ENCODE assay signal across 8 cellular contexts in the genomic region with DNA sequence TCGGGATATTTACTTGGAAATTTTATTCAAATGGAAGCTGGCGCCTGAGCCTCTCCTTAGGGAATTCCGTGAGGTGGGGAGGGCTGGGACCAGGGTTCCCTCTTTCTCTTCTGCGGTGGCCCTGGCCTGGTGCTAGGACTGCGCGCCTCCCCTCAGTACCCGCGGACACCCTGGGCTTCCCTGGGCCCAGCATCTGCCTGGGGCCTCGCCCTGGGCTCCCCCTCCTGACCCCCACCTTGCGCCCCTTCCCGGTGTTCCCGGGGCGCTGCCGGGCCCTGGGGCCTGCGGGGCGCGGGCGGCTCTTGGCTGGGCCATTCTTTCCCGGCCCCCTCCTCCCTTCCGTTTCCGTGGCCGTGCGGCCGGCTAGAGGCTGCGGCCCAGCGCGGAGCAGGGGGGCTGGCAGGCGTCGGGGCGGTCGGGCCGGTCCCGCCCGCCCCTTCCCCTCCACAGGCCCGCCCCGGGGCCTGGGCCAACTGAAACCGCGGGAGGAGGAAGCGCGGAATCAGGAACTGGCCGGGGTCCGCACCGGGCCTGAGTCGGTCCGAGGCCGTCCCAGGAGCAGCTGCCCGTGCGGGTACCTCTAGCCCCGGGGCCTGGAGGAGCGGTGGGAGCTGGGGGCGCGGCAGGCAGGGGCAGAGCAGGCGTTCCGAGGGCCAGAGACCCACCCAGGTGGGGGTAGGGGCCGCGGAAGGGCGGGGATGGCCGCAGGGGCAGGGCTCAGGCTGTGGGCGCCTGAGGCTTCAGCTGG. TPM values are rescaled to one million over a fixed set of nuclear protein-coding genes. Genes with fewer than 3 reads are reported as not detected.
DNase-seq lines count a peak whose midpoint lies in the region; ATAC-seq and TF ChIP-seq lines count a peak whose summit lies in the region.

TSS of gene FES (plus strand) at position 534 of the 748 bp plus-strand sequence. CDS start 542 bp downstream, outside the sequence.

- intact Hi-C loops in activated CD8-positive, alpha-beta T cell treated with anti-CD3 and anti-CD28 coated beads for 36 hours (cut with micrococcal nuclease) = no loop called here
- intact Hi-C loops in right cardiac atrium (cut with DNase I) = loop anchor here in 1 of 4 donors (2.0 to 10.0 kb wide), 2 partner anchors 169 to 233 kb away; partner anchors contain the start of gene BLM
- intact Hi-C loops in mammary epithelial cell (cut with micrococcal nuclease) = no loop called here

- peak within 1 kb of the TSS; percentile 52 for H3K4me3 Mint-ChIP-seq in activated CD8-positive, alpha-beta T cell treated with anti-CD3 and anti-CD28 coated beads, Interleukin-2, amount 10 ng/mL, durations not matched to agents 7 days and 5 days
- no peak within 1 kb of the TSS for H3K4me3 Mint-ChIP-seq in activated CD8-positive, alpha-beta T cell treated with anti-CD3 and anti-CD28 coated beads for 36 hours
- H3K4me3 Mint-ChIP-seq in activated naive CD8-positive, alpha-beta T cell treated with anti-CD3 and anti-CD28 coated beads, Interleukin-2, amount 50 U/mL, for 24 hours = peak within 1 kb of the TSS; percentile 49

- no peak for ATAC-seq in activated CD8-positive, alpha-beta T cell treated with anti-CD3 and anti-CD28 coated beads, Interleukin-2, amount 10 ng/mL, durations not matched to agents 7 days and 5 days
- no peak for ATAC-seq in activated CD8-positive, alpha-beta T cell treated with anti-CD3 and anti-CD28 coated beads for 36 hours
- peak; percentile 2 for ATAC-seq in activated naive CD8-positive, alpha-beta T cell treated with anti-CD3 and anti-CD28 coated beads, Interleukin-2, amount 50 U/mL, for 24 hours
- ATAC-seq in right cardiac atrium = peak; percentile 82 to 85

- H3K79me2 ChIP-seq in mammary epithelial cell (ENCODE audit: insufficient read depth, low read length) = no peaks in the 10 kb centered on the region

- DNase-seq in activated CD8-positive, alpha-beta T cell treated with anti-CD3 and anti-CD28 coated beads, Interleukin-2, amount 10 ng/mL, durations not matched to agents 7 days and 5 days = no peak
- DNase-seq in activated CD8-positive, alpha-beta T cell treated with anti-CD3 and anti-CD28 coated beads for 36 hours = no peak
- no peak for DNase-seq in activated naive CD8-positive, alpha-beta T cell treated with anti-CD3 and anti-CD28 coated beads, Interleukin-2, amount 50 U/mL, for 24 hours
- DNase-seq in right cardiac atrium = peak; percentile 82 to 94 (median 92)
- no peak for DNase-seq in retinal pigment epithelial cell (ENCODE audit: low read depth)
- DNase-seq in SIG-M5 treated with dmso at 0.1 percent for 504 hours (lab: John Stamatoyannopoulos, UW; ENCODE audit: unreplicated experiment) = no peak
- DNase-seq in cerebellar cortex (ENCODE audit: low spot score) = no peak
- DNase-seq in mammary epithelial cell = no peak

- dilution Hi-C loops in mammary epithelial cell (cut with HindIII; ENCODE audit: low sequenced_read_pairs) = no loop called here

- no peak within 1 kb of the TSS for H3K4me2 ChIP-seq in mammary epithelial cell (ENCODE audit: insufficient read depth, low read depth, low read length)

- no peak within 1 kb of the TSS for H3K9ac ChIP-seq in mammary epithelial cell (ENCODE audit: insufficient read depth, low read length)

- POLR2A ChIA-PET in activated CD8-positive, alpha-beta T cell treated with anti-CD3 and anti-CD28 coated beads, Interleukin-2, amount 10 ng/mL, durations not matched to agents 7 days and 5 days (lab: Charles Lee) = interaction anchor here (0.6 to 2.4 kb wide), 3 partner anchors 11 to 167 kb away, joined by 4 to 10 read pairs (median 7); partner anchors contain the start of gene BLM
- POLR2A ChIA-PET in activated CD8-positive, alpha-beta T cell treated with anti-CD3 and anti-CD28 coated beads for 36 hours (lab: Charles Lee) = interaction anchor here (1.0 to 1.5 kb wide), 3 partner anchors 48 to 121 kb away, joined by 3 to 5 read pairs (median 3); partner anchors contain the start of gene HDDC3

- peaks cover 32% of the 10 kb centered on the region for H3K36me3 Mint-ChIP-seq in activated CD8-positive, alpha-beta T cell treated with anti-CD3 and anti-CD28 coated beads, Interleukin-2, amount 10 ng/mL, durations not matched to agents 7 days and 5 days (ENCODE audit: low read depth)
- H3K36me3 Mint-ChIP-seq in activated CD8-positive, alpha-beta T cell treated with anti-CD3 and anti-CD28 coated beads for 36 hours (ENCODE audit: low read depth) = peaks cover 18% of the 10 kb centered on the region
- peaks cover 7% of the 10 kb centered on the region for H3K36me3 Mint-ChIP-seq in activated naive CD8-positive, alpha-beta T cell treated with anti-CD3 and anti-CD28 coated beads, Interleukin-2, amount 50 U/mL, for 24 hours (ENCODE audit: low read depth)

- WGBS in right cardiac atrium = 4% methylated on average over 59 of the region's 59 CpGs
- WGBS in mammary epithelial cell (ENCODE audit: low coverage, missing lambda C conversion rate) = 39% methylated on average over 20 of the region's 59 CpGs

- CTCF ChIA-PET in activated CD8-positive, alpha-beta T cell treated with anti-CD3 and anti-CD28 coated beads, Interleukin-2, amount 10 ng/mL, durations not matched to agents 7 days and 5 days (lab: Charles Lee) = interaction anchor here (1.2 to 3.9 kb wide), 10 partner anchors 16 to 564 kb away, joined by 3 to 50 read pairs (median 15); partner anchors contain the start of genes HDDC3 and VPS33B
- CTCF ChIA-PET in activated CD8-positive, alpha-beta T cell treated with anti-CD3 and anti-CD28 coated beads for 36 hours (lab: Charles Lee) = interaction anchor here (1.4 to 3.9 kb wide), 10 partner anchors 10 to 564 kb away, joined by 4 to 89 read pairs (median 19); partner anchors contain the start of gene MAN2A2
- CTCF ChIA-PET in mammary epithelial cell (lab: Charles Lee; ENCODE audit: low non-redundant PET) = no interaction called here

- no peaks in the 10 kb centered on the region for H3K27me3 ChIP-seq in right cardiac atrium (ENCODE audit: control insufficient read depth, insufficient read depth)
- H3K27me3 ChIP-seq in mammary epithelial cell (ENCODE audit: insufficient read depth, low read length) = no peaks in the 10 kb centered on the region

- H2AFZ ChIP-seq in mammary epithelial cell (ENCODE audit: low read depth, low read length) = no peak within 1 kb of the TSS

- H3K36me3 ChIP-seq in mammary epithelial cell (ENCODE audit: insufficient read depth, low read length) = peaks cover 4% of the 10 kb centered on the region

- no peaks in the 10 kb centered on the region for H4K20me1 ChIP-seq in mammary epithelial cell (ENCODE audit: insufficient read depth, low read length)

- H3K4me3 ChIP-seq in right cardiac atrium (ENCODE audit: low read length) = peak within 1 kb of the TSS; percentile 66
- H3K4me3 ChIP-seq in retinal pigment epithelial cell (ENCODE audit: low read length) = peak within 1 kb of the TSS; percentile 41
- H3K4me3 ChIP-seq in mammary epithelial cell (replicated peaks in 1 of 3; ENCODE audit: insufficient read depth in 1 of 3, low read depth in 2 of 3, low read length in 3 of 3) = no peak within 1 kb of the TSS

- no peak for TF ChIP-seq CTCF in activated CD8-positive, alpha-beta T cell treated with anti-CD3 and anti-CD28 coated beads for 36 hours (IDR thresholded peaks at IDR 0.05)
- TF ChIP-seq CTCF in retinal pigment epithelial cell (conservative IDR thresholded peaks at IDR 0.05; ENCODE audit: low read depth, low read length) (no peak), mammary epithelial cell (conservative IDR thresholded peaks at IDR 0.05 in 1 of 2, IDR thresholded peaks at IDR 0.05 in 1 of 2; ENCODE audit: extremely low read depth in 1 of 2, insufficient read depth in 1 of 2, low read depth in 1 of 2, low read length in 2 of 2) (no peak)

- H3K27me3 Mint-ChIP-seq in activated CD8-positive, alpha-beta T cell treated with anti-CD3 and anti-CD28 coated beads, Interleukin-2, amount 10 ng/mL, durations not matched to agents 7 days and 5 days (ENCODE audit: low read depth) = no peaks in the 10 kb centered on the region
- H3K27me3 Mint-ChIP-seq in activated CD8-positive, alpha-beta T cell treated with anti-CD3 and anti-CD28 coated beads for 36 hours = peaks cover 7% of the 10 kb centered on the region
- H3K27me3 Mint-ChIP-seq in activated naive CD8-positive, alpha-beta T cell treated with anti-CD3 and anti-CD28 coated beads, Interleukin-2, amount 50 U/mL, for 24 hours = peaks cover 4% of the 10 kb centered on the region

- H3K9me3 ChIP-seq in right cardiac atrium (ENCODE audit: control insufficient read depth, low read length) (no peaks in the 10 kb centered on the region), mammary epithelial cell (replicated peaks; ENCODE audit: insufficient read depth, low read length) (no peaks in the 10 kb centered on the region)

- BruUV-seq in mammary epithelial cell (replicated peaks; lab: Mats Ljungman, UMichigan) = no TSS peak

- peaks cover 35% of the 10 kb centered on the region for H3K4me1 Mint-ChIP-seq in activated CD8-positive, alpha-beta T cell treated with anti-CD3 and anti-CD28 coated beads, Interleukin-2, amount 10 ng/mL, durations not matched to agents 7 days and 5 days (ENCODE audit: low read depth)
- peaks cover 7% of the 10 kb centered on the region for H3K4me1 Mint-ChIP-seq in activated CD8-positive, alpha-beta T cell treated with anti-CD3 and anti-CD28 coated beads for 36 hours (ENCODE audit: low read depth)
- H3K4me1 Mint-ChIP-seq in activated naive CD8-positive, alpha-beta T cell treated with anti-CD3 and anti-CD28 coated beads, Interleukin-2, amount 50 U/mL, for 24 hours = peaks cover 19% of the 10 kb centered on the region

- H3K9me3 Mint-ChIP-seq in activated CD8-positive, alpha-beta T cell treated with anti-CD3 and anti-CD28 coated beads, Interleukin-2, amount 10 ng/mL, durations not matched to agents 7 days and 5 days (ENCODE audit: insufficient read depth) = no peaks in the 10 kb centered on the region
- H3K9me3 Mint-ChIP-seq in activated CD8-positive, alpha-beta T cell treated with anti-CD3 and anti-CD28 coated beads for 36 hours = no peaks in the 10 kb centered on the region
- H3K9me3 Mint-ChIP-seq in activated naive CD8-positive, alpha-beta T cell treated with anti-CD3 and anti-CD28 coated beads, Interleukin-2, amount 50 U/mL, for 24 hours = no peaks in the 10 kb centered on the region

- H3K27ac Mint-ChIP-seq in activated CD8-positive, alpha-beta T cell treated with anti-CD3 and anti-CD28 coated beads, Interleukin-2, amount 10 ng/mL, durations not matched to agents 7 days and 5 days = peak within 1 kb of the TSS; percentile 79
- H3K27ac Mint-ChIP-seq in activated CD8-positive, alpha-beta T cell treated with anti-CD3 and anti-CD28 coated beads for 36 hours = no peak within 1 kb of the TSS
- peak within 1 kb of the TSS; percentile 49 for H3K27ac Mint-ChIP-seq in activated naive CD8-positive, alpha-beta T cell treated with anti-CD3 and anti-CD28 coated beads, Interleukin-2, amount 50 U/mL, for 24 hours

- peaks cover 4% of the 10 kb centered on the region for H3K4me1 ChIP-seq in right cardiac atrium (ENCODE audit: control insufficient read depth, insufficient read depth, low read length)
- H3K4me1 ChIP-seq in mammary epithelial cell (ENCODE audit: insufficient read depth, low read length) = no peaks in the 10 kb centered on the region

- H3K27ac ChIP-seq in right cardiac atrium (ENCODE audit: low read length) (peak within 1 kb of the TSS; percentile 92), mammary epithelial cell (ENCODE audit: insufficient read depth, low read depth, low read length) (no peak within 1 kb of the TSS)

- in situ Hi-C loops in mammary epithelial cell (cut with MboI; ENCODE audit: low sequenced_read_pairs in 2 of 2) = no loop called here

RNA-seq across cellular contexts. Expression of gene FES, which starts in this region (rescaled TPM):
- total RNA-seq in activated CD8-positive, alpha-beta T cell treated with anti-CD3 and anti-CD28 coated beads, Interleukin-2, amount 10 ng/mL, durations not matched to agents 7 days and 5 days = 10 to 100 TPM; 10.5 to 11.1 TPM
- 1 to 10 TPM; 4.1 to 4.6 TPM for total RNA-seq in activated CD8-positive, alpha-beta T cell treated with anti-CD3 and anti-CD28 coated beads for 36 hours
- 10 to 100 TPM; 15.6 to 21.0 (median 18.0) TPM for total RNA-seq in right cardiac atrium
- 17.6 TPM for polyA plus RNA-seq in right cardiac atrium
- 1 to 10 TPM in 1 of 2 donors, not detected in 1; 2.8 TPM for total RNA-seq in mammary epithelial cell
- not detected for polyA plus RNA-seq in mammary epithelial cell
- not detected for polyA minus RNA-seq in mammary epithelial cell

Comparison
In these comparisons a context has a peak if more than half of its experiments do, and no peak if none do; other contexts are left out.
1. RNA of gene FES (polyA plus RNA-seq): 17.6 TPM in right cardiac atrium (single experiment); not detected in mammary epithelial cell (single experiment); every median in the first group is over 10 times any median in the second.
2. ATAC-seq: peak in activated naive CD8-positive, alpha-beta T cell treated with anti-CD3 and anti-CD28 coated beads, Interleukin-2, amount 50 U/mL, for 24 hours (single experiment) and right cardiac atrium (2 of 2); none in activated CD8-positive, alpha-beta T cell treated with anti-CD3 and anti-CD28 coated beads, Interleukin-2, amount 10 ng/mL, durations not matched to agents 7 days and 5 days (single experiment) and activated CD8-positive, alpha-beta T cell treated with anti-CD3 and anti-CD28 coated beads for 36 hours (single experiment).
3. DNase-seq: peak in right cardiac atrium (3 of 3); none in activated CD8-positive, alpha-beta T cell treated with anti-CD3 and anti-CD28 coated beads, Interleukin-2, amount 10 ng/mL, durations not matched to agents 7 days and 5 days (single experiment), activated CD8-positive, alpha-beta T cell treated with anti-CD3 and anti-CD28 coated beads for 36 hours (single experiment), activated naive CD8-positive, alpha-beta T cell treated with anti-CD3 and anti-CD28 coated beads, Interleukin-2, amount 50 U/mL, for 24 hours (single experiment), retinal pigment epithelial cell (single experiment), SIG-M5 treated with dmso at 0.1 percent for 504 hours (single experiment), cerebellar cortex (single experiment) and mammary epithelial cell (single experiment).
4. H3K4me3 ChIP-seq: peak in right cardiac atrium (single experiment) and retinal pigment epithelial cell (single experiment); none in mammary epithelial cell (0 of 3).